ENCODE assay signal across 8 cellular contexts in genomic region chr1:32066489-32066873, GRCh38. TPM values are rescaled to one million over a fixed set of nuclear protein-coding genes. Genes with fewer than 3 reads are reported as not detected.
DNase-seq lines count a peak whose midpoint lies in the region; TF ChIP-seq lines count a peak whose summit lies in the region.

No MANE protein-coding gene starts in this region.

- peaks cover 0 to 8% (median 0%) of the 10 kb centered on the region in 3 donors for H3K36me3 ChIP-seq in tibial nerve

- no peak for TF ChIP-seq POLR2A in tibial nerve (IDR thresholded peaks at IDR 0.05)

- H3K27ac ChIP-seq in tibial nerve, result peak overlapping the region in 2 of 4 donors; percentile 62 to 64

- TF ChIP-seq CTCF in tibial nerve (IDR thresholded peaks at IDR 0.05), result no peak

- peaks cover 0 to 47% (median 23%) of the 10 kb centered on the region in 4 donors for H3K4me1 ChIP-seq in tibial nerve

- no peaks in the 10 kb centered on the region for H3K27me3 ChIP-seq in tibial nerve

- no peak overlapping the region for H3K4me3 ChIP-seq in tibial nerve

- TF ChIP-seq EP300 in tibial nerve (IDR thresholded peaks at IDR 0.05), result peak; percentile 39 to 80

- DNase-seq in GDM1 (lab: John Stamatoyannopoulos, UW), result peak; percentile 89
- peak; percentile 55 for DNase-seq in NCI-H2029 treated with DMSO at 0.1 percent for 48 hours (lab: John Stamatoyannopoulos, UW)
- peak; percentile 76 for DNase-seq in astrocyte of the hippocampus (ENCODE audit: low read depth, low spot score)
- peak; percentile 18 for DNase-seq in kidney glomerular epithelial cell (lab: John Stamatoyannopoulos, UW)
- DNase-seq in tibial nerve (ENCODE audit: low spot score in 2 of 2), result peak; percentile 43 to 80
- no peak for DNase-seq in activated CD4-positive, CD25-positive, alpha-beta regulatory T cell treated with anti-CD3 and anti-CD28 coated beads, Interleukin-2, amount 50 U/mL, for 72 hours
- DNase-seq in activated CD4-positive, alpha-beta T cell treated with anti-CD3 and anti-CD28 coated beads, Interleukin-2, amount 50 U/mL, for 4 hours, result no peak
- DNase-seq in stimulated activated CD4-positive, alpha-beta T cell treated with anti-CD3 and anti-CD28 coated beads, Interleukin-15, amount 100 ng/mL, for 24 hours, result no peak

- H3K9me3 ChIP-seq in tibial nerve, result no peaks in the 10 kb centered on the region

- 1 to 2% methylated on average over 4 of the region's 4 CpGs for WGBS in tibial nerve, 2 donors

RNA-seq across cellular contexts. Expression of gene TMEM39B, which starts 6.3 kb away (rescaled TPM):
- 10 to 100 TPM in 2 of 4 donors, 1 to 10 TPM in 2; 3.7 to 13.2 (median 7.3) TPM for total RNA-seq in tibial nerve

RNA-seq across cellular contexts. Expression of gene KPNA6, which starts 41.4 kb away (rescaled TPM):
- total RNA-seq in tibial nerve, result 10 to 100 TPM; 30.3 to 39.3 (median 33.5) TPM

RNA-seq across cellular contexts. Expression of gene KHDRBS1, which starts 52.8 kb away (rescaled TPM):
- total RNA-seq in tibial nerve, result 10 to 100 TPM; 61.5 to 92.6 (median 78.6) TPM

Comparison
In these comparisons a context has a peak if more than half of its experiments do, and no peak if none do; other contexts are left out.
1. DNase-seq: peak in GDM1 (single experiment), NCI-H2029 treated with DMSO at 0.1 percent for 48 hours (single experiment), astrocyte of the hippocampus (single experiment), kidney glomerular epithelial cell (single experiment) and tibial nerve (2 of 2); none in activated CD4-positive, CD25-positive, alpha-beta regulatory T cell treated with anti-CD3 and anti-CD28 coated beads, Interleukin-2, amount 50 U/mL, for 72 hours (single experiment), activated CD4-positive, alpha-beta T cell treated with anti-CD3 and anti-CD28 coated beads, Interleukin-2, amount 50 U/mL, for 4 hours (0 of 2) and stimulated activated CD4-positive, alpha-beta T cell treated with anti-CD3 and anti-CD28 coated beads, Interleukin-15, amount 100 ng/mL, for 24 hours (single experiment).